In genomic region chr15:101610628-101611000, GRCh38 we compare ENCODE assay signal across 29 cellular contexts.
"Had no signal": no experiment of that assay in that cellular context is flagged by ENCODE, and none has a peak within 500 bp of the region (broad histone marks: within the 10 kb centered on the region; RNA-seq: fewer than 3 reads in every experiment).

No MANE protein-coding gene starts in this region.

- H3K4me1 ChIP-seq: left lung had no signal

- H3K27ac Mint-ChIP-seq: immature natural killer cell; naive thymus-derived CD4-positive, alpha-beta T cell; natural killer cell treated with Interleukin-12 subunit alpha and Interleukin-12 subunit beta and Interleukin-15 and Interleukin-18, amount 100 ng/mL, for 72 hours; progenitor cell of endocrine pancreas had no signal

- H3K4me3 ChIP-seq: left lung, lower lobe of right lung, mucosa of descending colon, ovary, skin epidermis, stomach, testis, thyroid gland, transverse colon, upper lobe of left lung, vagina had no signal

- H3K4me1 Mint-ChIP-seq: immature natural killer cell had no signal

- ATAC-seq: left colon; left lung; lower lobe of right lung; mucosa of descending colon; naive thymus-derived CD4-positive, alpha-beta T cell; natural killer cell treated with Interleukin-12 subunit alpha and Interleukin-12 subunit beta and Interleukin-15 and Interleukin-18, amount 100 ng/mL, for 72 hours; right cardiac atrium; sciatic nerve had no signal

- H3K27me3 ChIP-seq: left lung, ovary, testis, thyroid gland, transverse colon, upper lobe of left lung, vagina had no signal

- H3K4me3 Mint-ChIP-seq: immature natural killer cell; naive thymus-derived CD4-positive, alpha-beta T cell; natural killer cell treated with Interleukin-12 subunit alpha and Interleukin-12 subunit beta and Interleukin-15 and Interleukin-18, amount 100 ng/mL, for 72 hours had no signal

- H3K27ac ChIP-seq: left lung, lower lobe of right lung, neutrophil, ovary, skin epidermis, stomach, testis, thyroid gland, transverse colon, upper lobe of left lung, vagina had no signal

- H3K9me3 Mint-ChIP-seq: immature natural killer cell; naive thymus-derived CD4-positive, alpha-beta T cell; natural killer cell treated with Interleukin-12 subunit alpha and Interleukin-12 subunit beta and Interleukin-15 and Interleukin-18, amount 100 ng/mL, for 72 hours had no signal

- FAIRE-seq: islet of Langerhans, kidney had no signal

- H3K36me3 ChIP-seq: left lung, lower lobe of right lung, neutrophil, ovary, stomach, thyroid gland, transverse colon, upper lobe of left lung, vagina had no signal

- DNase-seq: immature natural killer cell; kidney; left colon; lower lobe of right lung; mammary epithelial cell; midbrain; mucosa of descending colon; naive thymus-derived CD4-positive, alpha-beta T cell; occipital lobe; ovary; right cardiac atrium; stimulated activated CD4-positive, alpha-beta T cell treated with anti-CD3 and anti-CD28 coated beads, Interleukin-12 subunit alpha, Interleukin-12 subunit beta, amount 100 ng/mL, for 4 hours; stimulated activated CD4-positive, alpha-beta T cell treated with anti-CD3 and anti-CD28 coated beads, Interleukin-15, amount 100 ng/mL, for 24 hours; stimulated activated CD4-positive, alpha-beta T cell treated with anti-CD3 and anti-CD28 coated beads, Interleukin-2, amount 100 ng/mL, for 24 hours; stimulated activated CD4-positive, alpha-beta T cell treated with anti-CD3 and anti-CD28 coated beads, Interleukin-4, amount 100 ng/mL, for 1 hour; stimulated activated naive CD4-positive, alpha-beta T cell; stomach; testis; thyroid gland; transverse colon had no signal

- H3K36me3 Mint-ChIP-seq: immature natural killer cell; naive thymus-derived CD4-positive, alpha-beta T cell; natural killer cell treated with Interleukin-12 subunit alpha and Interleukin-12 subunit beta and Interleukin-15 and Interleukin-18, amount 100 ng/mL, for 72 hours had no signal

- H3K9me3 ChIP-seq: left lung, lower lobe of right lung, mucosa of descending colon, neutrophil, ovary, stomach, testis, thyroid gland, transverse colon, upper lobe of left lung, vagina had no signal

- H3K27me3 Mint-ChIP-seq: natural killer cell treated with Interleukin-12 subunit alpha and Interleukin-12 subunit beta and Interleukin-15 and Interleukin-18, amount 100 ng/mL, for 72 hours had no signal
